Comparison of ENCODE assay signal across 9 cellular contexts in genomic region chr11:662689-663274, GRCh38. TPM values are rescaled to one million over a fixed set of nuclear protein-coding genes. Genes with fewer than 3 reads are reported as not detected.
A peak's percentile ranks its signal among the peaks of the same experiment; 100 is the strongest.
DNase-seq lines count a peak whose midpoint lies in the region; ATAC-seq and TF ChIP-seq lines count a peak whose summit lies in the region.
"Had no signal": no experiment of that assay in that cellular context is flagged by ENCODE, and none has a peak within 500 bp of the region (broad histone marks: within the 10 kb centered on the region; RNA-seq: fewer than 3 reads in every experiment).

No MANE protein-coding gene starts in this region.

- H4K20me1 ChIP-seq in smooth muscle cell (ENCODE audit: low read depth): peaks cover 57% of the 10 kb centered on the region

- no peak overlapping the region for H3K4me2 ChIP-seq in smooth muscle cell

- POLR2A ChIA-PET in RWPE1 (lab: Yijun Ruan, JAX; ENCODE audit: low non-redundant PET): no interaction called here

- no peaks in the 10 kb centered on the region for H3K79me2 ChIP-seq in smooth muscle cell (ENCODE audit: low read depth)

- no peak overlapping the region for H2AFZ ChIP-seq in smooth muscle cell (ENCODE audit: low read depth)

- no peaks in the 10 kb centered on the region for H3K27me3 ChIP-seq in smooth muscle cell (ENCODE audit: low read depth)

- peak; percentile 80 for TF ChIP-seq CTCF in AG09309 (IDR thresholded peaks at IDR 0.05; ENCODE audit: control insufficient read depth, insufficient read depth, low read depth, low read length, missing control alignments)
- peak; percentile 62 for TF ChIP-seq CTCF in RWPE1 (conservative IDR thresholded peaks at IDR 0.05; ENCODE audit: low read depth)
- TF ChIP-seq CTCF in astrocyte of the spinal cord (IDR thresholded peaks at IDR 0.05; ENCODE audit: low read depth, low read length): peak; percentile 78
- peak; percentile 58 for TF ChIP-seq CTCF in smooth muscle cell (IDR thresholded peaks at IDR 0.05; ENCODE audit: borderline replicate concordance, insufficient read depth, poor library complexity, severe bottlenecking)

- DNase-seq in AG09309 (ENCODE audit: low read depth): no peak
- peak; percentile 72 for DNase-seq in GM19238 (ENCODE audit: insufficient read length, low spot score)
- peak; percentile 74 for DNase-seq in RWPE1 (ENCODE audit: low spot score)
- peak; percentile 58 for DNase-seq in astrocyte of the spinal cord (ENCODE audit: low read depth, low spot score)
- peak; percentile 26 to 44 for DNase-seq in hippocampal formation (lab: John Stamatoyannopoulos, UW)
- no peak for DNase-seq in smooth muscle cell (lab: John Stamatoyannopoulos, UW; ENCODE audit: unreplicated experiment)
- no peak for DNase-seq in mesenteric fat pad (ENCODE audit: low spot score)

- no peaks in the 10 kb centered on the region for H3F3A ChIP-seq in smooth muscle cell (ENCODE audit: low read depth)

- CTCF ChIA-PET in RWPE1 (lab: Yijun Ruan, JAX): no interaction called here

- H3K27ac ChIP-seq in RWPE1 (peak overlapping the region; percentile 22; the same call in 1 of the 2 replicates), smooth muscle cell (ENCODE audit: low read depth) (no peak overlapping the region)

- no peaks in the 10 kb centered on the region for H3K36me3 ChIP-seq in smooth muscle cell (ENCODE audit: low read depth)

- H3K9me3 ChIP-seq in smooth muscle cell (replicated peaks; ENCODE audit: low read depth): no peaks in the 10 kb centered on the region

- no peak for ATAC-seq in HG03457 (IDR thresholded peaks at IDR 0.05; ENCODE audit: unreplicated experiment)

- in situ Hi-C loops in astrocyte of the spinal cord (cut with HindIII; ENCODE audit: low sequenced_read_pairs): no loop called here

- no peak overlapping the region for H3K9ac ChIP-seq in smooth muscle cell (ENCODE audit: low read depth)

- H3K4me1 ChIP-seq in smooth muscle cell (ENCODE audit: low read depth): no peaks in the 10 kb centered on the region

- H3K4me3 ChIP-seq in AG09309 (ENCODE audit: control insufficient read depth, low read depth, low read length): no peak overlapping the region
- no peak overlapping the region for H3K4me3 ChIP-seq in astrocyte of the spinal cord (ENCODE audit: low read depth, low read length)
- H3K4me3 ChIP-seq in smooth muscle cell: no peak overlapping the region

- 81% methylated on average over 15 of the region's 15 CpGs for WGBS in smooth muscle cell (ENCODE audit: low lambda C conversion rate)

RNA-seq across cellular contexts. Expression of gene DRD4, which starts 25.7 kb away (rescaled TPM):
- total RNA-seq in smooth muscle cell (not detected in 2 replicates), mesenteric fat pad (0.71 TPM)
- polyA plus RNA-seq in smooth muscle cell: 2.7 and 3.1 TPM in 2 replicates
- total RNA-seq: glomerular endothelial cell had no signal

RNA-seq across cellular contexts. Expression of gene DEAF1, which starts 32.2 kb away (rescaled TPM):
- total RNA-seq in smooth muscle cell: 18.7 and 19.0 TPM in 2 replicates
- polyA plus RNA-seq in smooth muscle cell: 39.2 and 61.5 TPM in 2 replicates
- total RNA-seq in mesenteric fat pad: 25.9 TPM

RNA-seq across cellular contexts. Expression of gene TMEM80, which starts 32.8 kb away (rescaled TPM):
- total RNA-seq in smooth muscle cell (5.5 and 9.0 TPM in 2 replicates), mesenteric fat pad (14.6 TPM)
- polyA plus RNA-seq in smooth muscle cell: 14.3 and 24.3 TPM in 2 replicates

RNA-seq across cellular contexts. Expression of gene SCT, which starts 35.8 kb away (rescaled TPM):
- total RNA-seq in smooth muscle cell: not detected in 2 replicates
- polyA plus RNA-seq in smooth muscle cell: 1.4 and 2.2 TPM in 2 replicates
- not detected for total RNA-seq in mesenteric fat pad
- total RNA-seq: glomerular endothelial cell had no signal

RNA-seq across cellular contexts. Expression of gene CDHR5, which starts 38.0 kb away (rescaled TPM):
- total RNA-seq in smooth muscle cell (not detected in 2 replicates), mesenteric fat pad (1.1 TPM)
- polyA plus RNA-seq in smooth muscle cell: 0.37 TPM in 1 of 2 replicates, not detected in the other
- total RNA-seq: glomerular endothelial cell had no signal

Comparison
In these comparisons a context has a peak if more than half of its experiments do, and no peak if none do; other contexts are left out.
1. DNase-seq: peak in GM19238 (single experiment), RWPE1 (single experiment), astrocyte of the spinal cord (single experiment) and hippocampal formation (2 of 2); none in AG09309 (single experiment), smooth muscle cell (single experiment) and mesenteric fat pad (single experiment).
2. Peak in every context shown above with its lines, with median percentiles within 50 percentile points of each other: CTCF ChIP-seq.